Comparison of ENCODE assay signal across 21 cellular contexts in genomic region chr11:17607572-17608570, GRCh38.
"Had no signal": no experiment of that assay in that cellular context is flagged by ENCODE, and none has a peak within 500 bp of the region (broad histone marks: within the 10 kb centered on the region; RNA-seq: fewer than 3 reads in every experiment).

No MANE protein-coding gene starts in this region.

- H3K36me3 Mint-ChIP-seq: naive thymus-derived CD4-positive, alpha-beta T cell had no signal

- H3K27ac ChIP-seq: gastroesophageal sphincter, lower lobe of right lung, spleen, thyroid gland, WERI-Rb-1 had no signal

- H3K9me3 Mint-ChIP-seq: activated T-cell treated with anti-CD3 and anti-CD28 coated beads, Interleukin-2, amount 50 U/mL, for 24 hours; activated T-helper 17 cell treated with anti-CD3 and anti-CD28 coated beads, Interleukin-2, amount 50 U/mL, for 72 hours; endodermal cell; naive thymus-derived CD4-positive, alpha-beta T cell; neural crest cell had no signal

- H3K27me3 ChIP-seq: thyroid gland had no signal

- H3K9me3 ChIP-seq: gastroesophageal sphincter, lower lobe of right lung, spleen, thyroid gland had no signal

- DNase-seq: activated CD4-positive, alpha-beta T cell treated with anti-CD3 and anti-CD28 coated beads, Interleukin-2, amount 50 U/mL, for 48 hours; activated CD4-positive, CD25-positive, alpha-beta regulatory T cell treated with anti-CD3 and anti-CD28 coated beads, Interleukin-2, amount 50 U/mL, for 72 hours; activated naive CD4-positive, alpha-beta T cell treated with Interleukin-2 at 50 U/mL for 16 hours; activated T-cell treated with anti-CD3 and anti-CD28 coated beads, Interleukin-2, amount 50 U/mL, for 24 hours; amygdala; cortex of kidney; endodermal cell; hypothalamus; lower lobe of right lung; naive thymus-derived CD4-positive, alpha-beta T cell; retina; spleen; stimulated activated CD4-positive, alpha-beta T cell treated with anti-CD3 and anti-CD28 coated beads, Interleukin-4, amount 100 ng/mL, for 24 hours; stimulated activated naive CD8-positive, alpha-beta T cell treated with anti-CD3 and anti-CD28 coated beads, Interleukin-15, Interleukin-2, amounts not matched to agents 100 U/mL and 50 U/mL, for 24 hours; T-helper 1 cell; thyroid gland; WERI-Rb-1 had no signal

- H3K4me1 ChIP-seq: gastroesophageal sphincter, lower lobe of right lung, spleen, thyroid gland had no signal

- H3K27ac Mint-ChIP-seq: activated T-cell treated with anti-CD3 and anti-CD28 coated beads, Interleukin-2, amount 50 U/mL, for 24 hours; activated T-helper 17 cell treated with anti-CD3 and anti-CD28 coated beads, Interleukin-2, amount 50 U/mL, for 72 hours; endodermal cell; naive thymus-derived CD4-positive, alpha-beta T cell; progenitor cell of endocrine pancreas had no signal

- H3K4me3 Mint-ChIP-seq: activated T-cell treated with anti-CD3 and anti-CD28 coated beads, Interleukin-2, amount 50 U/mL, for 24 hours; activated T-helper 17 cell treated with anti-CD3 and anti-CD28 coated beads, Interleukin-2, amount 50 U/mL, for 72 hours; endodermal cell; naive thymus-derived CD4-positive, alpha-beta T cell; neural crest cell had no signal

- H3K36me3 ChIP-seq: gastroesophageal sphincter, lower lobe of right lung, spleen, thyroid gland, WERI-Rb-1 had no signal

- ATAC-seq: activated T-helper 17 cell treated with anti-CD3 and anti-CD28 coated beads, Interleukin-2, amount 50 U/mL, for 72 hours; gastroesophageal sphincter; lower lobe of right lung; naive thymus-derived CD4-positive, alpha-beta T cell; stimulated activated naive CD8-positive, alpha-beta T cell treated with anti-CD3 and anti-CD28 coated beads, Interleukin-15, Interleukin-2, amounts not matched to agents 100 U/mL and 50 U/mL, for 24 hours had no signal

- H3K4me3 ChIP-seq: gastroesophageal sphincter, lower lobe of right lung, spleen, thyroid gland had no signal

- H3K4me1 Mint-ChIP-seq: activated T-helper 17 cell treated with anti-CD3 and anti-CD28 coated beads, Interleukin-2, amount 50 U/mL, for 72 hours; endodermal cell; naive thymus-derived CD4-positive, alpha-beta T cell; neural crest cell had no signal
